8 cellular contexts compared by ENCODE assay signal in the genomic region with DNA sequence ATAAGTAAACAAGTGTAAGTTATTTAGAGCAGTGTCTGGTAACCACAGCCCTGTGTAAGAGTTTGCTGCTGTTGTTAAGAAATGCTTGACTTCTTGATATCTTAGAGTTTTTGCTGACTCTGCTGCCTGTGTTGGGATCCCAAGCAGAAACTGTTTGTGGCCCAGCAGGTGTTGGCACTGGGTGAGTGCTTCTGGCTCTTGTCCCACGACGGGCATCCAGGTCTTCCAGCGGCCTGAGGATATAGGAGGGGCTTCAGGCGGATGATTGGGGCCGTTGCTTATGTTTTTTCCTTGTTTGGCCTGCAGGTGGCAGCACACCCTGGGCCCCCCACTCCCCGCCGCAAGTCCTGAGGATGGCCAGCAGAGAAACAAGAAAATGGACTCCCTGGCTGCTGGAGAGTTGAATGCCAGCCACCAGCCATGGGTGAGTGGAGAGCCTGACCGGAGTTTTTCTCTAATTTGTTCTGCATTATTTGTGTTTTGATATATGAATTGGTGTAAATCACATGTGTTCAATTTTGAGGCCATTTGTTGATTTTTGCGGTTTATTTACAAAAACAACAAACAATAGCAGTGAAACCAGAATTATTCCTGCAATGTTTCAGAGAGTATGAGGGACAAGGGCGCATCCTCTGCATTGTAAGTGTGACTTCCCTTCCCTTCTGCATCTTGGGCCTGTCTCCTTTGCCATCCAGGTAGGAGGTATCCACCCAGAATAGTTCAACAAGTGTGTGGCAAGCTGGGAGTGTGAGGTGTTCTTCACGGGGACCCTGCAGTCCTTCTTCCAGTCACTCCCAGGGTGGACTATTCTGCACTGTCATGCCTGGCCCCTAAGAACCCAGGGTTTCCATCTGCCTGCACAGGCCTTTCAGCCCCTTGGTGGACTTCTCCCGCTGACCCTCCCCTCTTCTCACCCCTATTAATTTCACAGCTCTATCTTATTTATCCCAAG. TPM values are rescaled to one million over a fixed set of nuclear protein-coding genes. Genes with fewer than 3 reads are reported as not detected.
DNase-seq lines count a peak whose midpoint lies in the region; ATAC-seq and TF ChIP-seq lines count a peak whose summit lies in the region.

No MANE protein-coding gene starts in this region.

- H3K9me3 Mint-ChIP-seq in neural crest cell = no peaks in the 10 kb centered on the region

- peaks cover 86% of the 10 kb centered on the region for H3K36me3 ChIP-seq in KOPT-K1 (ENCODE audit: insufficient read depth, low read length)
- H3K36me3 ChIP-seq in upper lobe of right lung = peaks cover 4% of the 10 kb centered on the region

- peaks cover 14% of the 10 kb centered on the region for H3K4me1 Mint-ChIP-seq in neural crest cell

- H3K4me1 ChIP-seq in upper lobe of right lung = peaks cover 93% of the 10 kb centered on the region

- H3K9me3 ChIP-seq in KOPT-K1 (ENCODE audit: insufficient read depth, low read length, poor library complexity, severe bottlenecking) = no peaks in the 10 kb centered on the region
- no peaks in the 10 kb centered on the region for H3K9me3 ChIP-seq in upper lobe of right lung

- H3K27me3 Mint-ChIP-seq in neural crest cell (ENCODE audit: low read depth) = no peaks in the 10 kb centered on the region

- no peak overlapping the region; the same call in 1 of the 2 replicates for H3K4me3 ChIP-seq in GM12864 (ENCODE audit: low read depth, low read length)
- H3K4me3 ChIP-seq in upper lobe of right lung = no peak overlapping the region

- peak; percentile 86 for ATAC-seq in upper lobe of right lung
- ATAC-seq in GM18520 (IDR thresholded peaks at IDR 0.05; ENCODE audit: unreplicated experiment) = no peak

- DNase-seq in GM12864 (ENCODE audit: low read depth) (no peak), RPMI8226 (peak; percentile 97), fibroblast of the conjunctiva (ENCODE audit: low read depth) (peak; percentile 58), neural crest cell (ENCODE audit: low read depth, low spot score) (peak; percentile 66), upper lobe of right lung (peak; percentile 83)
- peak; percentile 87 for DNase-seq in activated effector memory CD4-positive, alpha-beta T cell treated with anti-CD3 and anti-CD28 coated beads, Interleukin-2, amount 50 U/mL, for 16 hours

- H3K36me3 Mint-ChIP-seq in neural crest cell (ENCODE audit: low read depth) = no peaks in the 10 kb centered on the region

- peak overlapping the region; percentile 23 for H3K4me3 Mint-ChIP-seq in neural crest cell

- TF ChIP-seq CTCF in GM12864 (IDR thresholded peaks at IDR 0.05; ENCODE audit: low read depth, low read length, missing control alignments) (peak; percentile 77), neural crest cell (conservative IDR thresholded peaks at IDR 0.05) (peak; percentile 91), upper lobe of right lung (IDR thresholded peaks at IDR 0.05) (peak; percentile 88)

- H3K27ac Mint-ChIP-seq in neural crest cell (ENCODE audit: unreplicated experiment) = peak overlapping the region; percentile 76

- H3K27me3 ChIP-seq in upper lobe of right lung = no peaks in the 10 kb centered on the region

- intact Hi-C loops in upper lobe of right lung (cut with DNase I) = loop anchor here (5.0 kb wide), 1 partner anchor 68 kb away; no protein-coding TSS in a partner anchor

- peak overlapping the region; percentile 98 for H3K27ac ChIP-seq in KOPT-K1 (ENCODE audit: low read depth, low read length, poor library complexity, severe bottlenecking)
- peak overlapping the region; percentile 83 for H3K27ac ChIP-seq in upper lobe of right lung

RNA-seq across cellular contexts. Expression of a gene that starts 50.3 kb away (rescaled TPM):
- total RNA-seq in neural crest cell = 5.6 and 6.4 TPM in 2 replicates
- total RNA-seq in upper lobe of right lung = 10.2 TPM
